Comparison of ENCODE assay signal across 12 cellular contexts in genomic region chr11:57764527-57764926, GRCh38. TPM values are rescaled to one million over a fixed set of nuclear protein-coding genes. Genes with fewer than 3 reads are reported as not detected.
A peak's percentile ranks its signal among the peaks of the same experiment; 100 is the strongest.
DNase-seq lines count a peak whose midpoint lies in the region; ATAC-seq, FAIRE-seq and TF ChIP-seq lines count a peak whose summit lies in the region.
"Had no signal": no experiment of that assay in that cellular context is flagged by ENCODE, and none has a peak within 500 bp of the region (broad histone marks: within the 10 kb centered on the region; RNA-seq: fewer than 3 reads in every experiment).

No MANE protein-coding gene starts in this region.

- no peak for FAIRE-seq in frontal cortex (lab: Jason Lieb, UNC)

- no peaks in the 10 kb centered on the region for H3K9me3 ChIP-seq in lung (ENCODE audit: control insufficient read depth in 2 of 2, insufficient read depth in 1 of 2, low read length in 1 of 2)
- no peaks in the 10 kb centered on the region for H3K9me3 ChIP-seq in suprapubic skin
- H3K9me3 ChIP-seq in Karpas-422 (ENCODE audit: low read length), result no peaks in the 10 kb centered on the region

- DNase-seq in LHCN-M2 (ENCODE audit: low read depth), result peak; percentile 37
- DNase-seq in coronary artery (ENCODE audit: low spot score), result no peak
- no peak for DNase-seq in lung (ENCODE audit: low spot score)
- DNase-seq in suprapubic skin (ENCODE audit: low spot score in 2 of 2), result no peak
- DNase-seq in Karpas-422, result no peak
- no peak for DNase-seq in frontal cortex (ENCODE audit: low spot score in 2 of 2)
- no peak for DNase-seq in NCI-H2107 treated with DMSO at 0.1 percent for 48 hours (lab: John Stamatoyannopoulos, UW; ENCODE audit: unreplicated experiment)
- DNase-seq: effector memory CD8-positive, alpha-beta T cell had no signal

- ATAC-seq in lung (ENCODE audit: insufficient read depth, low FRiP score) (no peak), GM19035 (IDR thresholded peaks at IDR 0.05; ENCODE audit: unreplicated experiment) (no peak)
- ATAC-seq: effector memory CD8-positive, alpha-beta T cell; sciatic nerve had no signal

- no peaks in the 10 kb centered on the region for H4K20me1 ChIP-seq in Karpas-422 (ENCODE audit: insufficient read depth, low read depth, low read length)

- TF ChIP-seq CTCF in coronary artery (IDR thresholded peaks at IDR 0.05), result no peak
- TF ChIP-seq CTCF in lung (IDR thresholded peaks at IDR 0.05; ENCODE audit: control extremely low read depth, extremely low read depth), result no peak
- no peak for TF ChIP-seq CTCF in suprapubic skin (IDR thresholded peaks at IDR 0.05)

- no peak overlapping the region for H3K9ac ChIP-seq in Karpas-422 (ENCODE audit: low read length)

- H3K4me1 ChIP-seq in lung (ENCODE audit: control insufficient read depth in 2 of 2, insufficient read depth in 2 of 2, low read length in 2 of 2) (peaks cover 5 to 36% of the 10 kb centered on the region in 2 donors), suprapubic skin (peaks cover 48% of the 10 kb centered on the region), Karpas-422 (ENCODE audit: low read length) (no peaks in the 10 kb centered on the region)

- no peaks in the 10 kb centered on the region for H3K79me2 ChIP-seq in Karpas-422 (ENCODE audit: low read length)

- H3K27ac ChIP-seq in coronary artery, result peak overlapping the region; percentile 48 to 84
- peak overlapping the region; percentile 56 to 59 for H3K27ac ChIP-seq in lung (ENCODE audit: low read depth in 1 of 2, low read length in 1 of 2)
- peak overlapping the region; percentile 11 for H3K27ac ChIP-seq in suprapubic skin
- H3K27ac ChIP-seq in Karpas-422 (ENCODE audit: low read length), result no peak overlapping the region

- H3K9me2 ChIP-seq in Karpas-422 (replicated peaks; ENCODE audit: insufficient read depth, low read length), result no peaks in the 10 kb centered on the region

- H3K4me3 ChIP-seq in coronary artery (peak overlapping the region; percentile 77), lung (peak overlapping the region; percentile 35), suprapubic skin (peak overlapping the region; percentile 64), Karpas-422 (ENCODE audit: low read length) (no peak overlapping the region)

- no peak overlapping the region for H2AFZ ChIP-seq in Karpas-422 (ENCODE audit: low read length)

- H3K36me3 ChIP-seq in lung (ENCODE audit: control insufficient read depth in 2 of 2, insufficient read depth in 2 of 2, low read length in 2 of 2), result peaks cover 0 to 1% of the 10 kb centered on the region in 2 donors
- no peaks in the 10 kb centered on the region for H3K36me3 ChIP-seq in suprapubic skin
- H3K36me3 ChIP-seq in Karpas-422 (ENCODE audit: insufficient read depth, low read length), result no peaks in the 10 kb centered on the region

- no peak for TF ChIP-seq POLR2A in suprapubic skin (IDR thresholded peaks at IDR 0.05)

- TF ChIP-seq EP300 in suprapubic skin (IDR thresholded peaks at IDR 0.05), result no peak

- WGBS in lung, 2 donors, result 34 to 87% methylated on average over 2 of the region's 2 CpGs
- WGBS in suprapubic skin, result 9% methylated on average over 2 of the region's 2 CpGs

- H3K27me3 ChIP-seq in lung (ENCODE audit: control insufficient read depth, insufficient read depth), result no peaks in the 10 kb centered on the region
- no peaks in the 10 kb centered on the region for H3K27me3 ChIP-seq in suprapubic skin
- no peaks in the 10 kb centered on the region for H3K27me3 ChIP-seq in Karpas-422 (ENCODE audit: low read length)

- H3K4me2 ChIP-seq in Karpas-422 (ENCODE audit: low read depth, low read length, poor library complexity, severe bottlenecking), result no peak overlapping the region

RNA-seq across cellular contexts. Expression of gene CTNND1, which starts 2.9 kb away (rescaled TPM):
- 68.5 and 83.3 TPM in 2 replicates for total RNA-seq in LHCN-M2 (2014; rRNA removed)
- 53.3 TPM for polyA plus RNA-seq in LHCN-M2 (2012)
- 100 to 1,000 TPM; 197 to 423 TPM for total RNA-seq in lung
- polyA plus RNA-seq in lung, result 10 to 100 TPM; 36.5 to 59.9 TPM
- 100 to 1,000 TPM; 216 to 336 (median 223) TPM for total RNA-seq in suprapubic skin
- total RNA-seq in Karpas-422 (2014; rRNA removed; shearing (Covaris generic); ENCODE audit: low replicate concordance), result 5.7 and 6.0 TPM in 2 replicates
- 96.6 TPM for total RNA-seq in frontal cortex

RNA-seq across cellular contexts. Expression of gene BTBD18, which starts 12.9 kb away (rescaled TPM):
- total RNA-seq in LHCN-M2 (2014; rRNA removed), result not detected in 2 replicates
- polyA plus RNA-seq in LHCN-M2 (2012), result 0.05 TPM
- not detected for total RNA-seq in lung
- polyA plus RNA-seq in lung, result not detected
- not detected for total RNA-seq in suprapubic skin
- total RNA-seq in Karpas-422 (2014; rRNA removed; shearing (Covaris generic); ENCODE audit: low replicate concordance), result not detected in 2 replicates
- not detected for total RNA-seq in frontal cortex
- total RNA-seq: activated CD8-positive, alpha-beta memory T cell treated with anti-CD3 and anti-CD28 coated beads for 36 hours; HT-29; sciatic nerve had no signal

RNA-seq across cellular contexts. Expression of gene SELENOH, which starts 23.2 kb away (rescaled TPM):
- total RNA-seq in LHCN-M2 (2014; rRNA removed), result 123 and 183 TPM in 2 replicates
- 237 TPM for polyA plus RNA-seq in LHCN-M2 (2012)
- 100 to 1,000 TPM in 1 of 2 donors, 10 to 100 TPM in 1; 77.3 to 123 TPM for total RNA-seq in lung
- polyA plus RNA-seq in lung, result 100 to 1,000 TPM; 155 TPM
- total RNA-seq in suprapubic skin, result 10 to 100 TPM; 62.0 to 74.6 (median 67.5) TPM
- 112 and 172 TPM in 2 replicates for total RNA-seq in Karpas-422 (2014; rRNA removed; shearing (Covaris generic); ENCODE audit: low replicate concordance)
- total RNA-seq in frontal cortex, result 48.9 TPM

RNA-seq across cellular contexts. Expression of gene TMX2, which starts 52.1 kb away (rescaled TPM):
- 105 TPM in 2 replicates for total RNA-seq in LHCN-M2 (2014; rRNA removed)
- 79.5 TPM for polyA plus RNA-seq in LHCN-M2 (2012)
- 10 to 100 TPM; 55.1 to 71.8 TPM for total RNA-seq in lung
- polyA plus RNA-seq in lung, result 10 to 100 TPM; 51.7 to 89.6 TPM
- total RNA-seq in suprapubic skin, result 10 to 100 TPM; 36.9 to 67.7 (median 55.0) TPM
- total RNA-seq in Karpas-422 (2014; rRNA removed; shearing (Covaris generic); ENCODE audit: low replicate concordance), result 53.3 and 91.2 TPM in 2 replicates
- 39.1 TPM for total RNA-seq in frontal cortex

RNA-seq across cellular contexts. Expression of gene MED19, which starts 52.5 kb away (rescaled TPM):
- 27.2 and 35.0 TPM in 2 replicates for total RNA-seq in LHCN-M2 (2014; rRNA removed)
- 29.4 TPM for polyA plus RNA-seq in LHCN-M2 (2012)
- total RNA-seq in lung, result 10 to 100 TPM; 12.0 to 14.9 TPM
- polyA plus RNA-seq in lung, result 10 to 100 TPM in 1 of 2 donors, 1 to 10 TPM in 1; 8.7 to 15.1 TPM
- total RNA-seq in suprapubic skin, result 10 to 100 TPM; 29.2 to 43.5 (median 32.7) TPM
- total RNA-seq in Karpas-422 (2014; rRNA removed; shearing (Covaris generic); ENCODE audit: low replicate concordance), result 12.5 and 12.8 TPM in 2 replicates
- 33.4 TPM for total RNA-seq in frontal cortex
